ENCODE assay signal across 3 cellular contexts in genomic region chr7:32673275-32673983, GRCh38.
TF ChIP-seq lines count a peak whose summit lies in the region.

No MANE protein-coding gene starts in this region.

TF ChIP-seq in A549, 52 proteins besides CTCF, POLR2A, EP300 and RAD21 (continued from another document):
- TF ChIP-seq HMGXB4 (CRISPR knock-in tag; IDR thresholded peaks at IDR 0.05; ENCODE audit: borderline replicate concordance) (no peak), ELK1 (IDR thresholded peaks at IDR 0.05; ENCODE audit: low read depth, low read length) (no peak), RFX5 (IDR thresholded peaks at IDR 0.05) (no peak), RCOR1 (IDR thresholded peaks at IDR 0.05; ENCODE audit: low read depth, low read length) (no peak), PHF8 (IDR thresholded peaks at IDR 0.05; ENCODE audit: borderline replicate concordance, low read depth) (no peak), CHD2 (IDR thresholded peaks at IDR 0.05; ENCODE audit: low read length, partially characterized antibody) (no peak), REST (IDR thresholded peaks at IDR 0.05) (no peak), FOXS1 (CRISPR knock-in tag; IDR thresholded peaks at IDR 0.05) (no peak), KDM1A (IDR thresholded peaks at IDR 0.05; ENCODE audit: low read depth) (no peak), FOSL2 (IDR thresholded peaks at IDR 0.05) (no peak), FOSL2 (CRISPR knock-in tag; IDR thresholded peaks at IDR 0.05) (no peak), ZNF302 (CRISPR knock-in tag; IDR thresholded peaks at IDR 0.05) (no peak)

TF ChIP-seq in GM23338, 12 proteins besides CTCF, POLR2A, EP300 and RAD21 (continued from another document):
- TF ChIP-seq EZH2 (IDR thresholded peaks at IDR 0.05; ENCODE audit: low read depth, unreplicated experiment) = no peak
- no peak for TF ChIP-seq REST (IDR thresholded peaks at IDR 0.05; ENCODE audit: unreplicated experiment)
- no peak for TF ChIP-seq ZNF462 (CRISPR knock-in tag; IDR thresholded peaks at IDR 0.05)
- no peak for TF ChIP-seq ZNF331 (CRISPR knock-in tag; IDR thresholded peaks at IDR 0.05; ENCODE audit: low read depth)
- no peak for TF ChIP-seq STAT1 (IDR thresholded peaks at IDR 0.05; ENCODE audit: unreplicated experiment)

TF ChIP-seq in K562, 482 proteins besides CTCF, POLR2A, EP300 and RAD21 (continued from another document and continues in another):
- TF ChIP-seq ZNF764 (CRISPR knock-in tag; IDR thresholded peaks at IDR 0.05; ENCODE audit: low read depth) (no peak), FUS (optimal IDR thresholded peaks at IDR 0.05; ENCODE audit: low read depth, low read length) (no peak), ZNF277 (CRISPR knock-in tag; IDR thresholded peaks at IDR 0.05; ENCODE audit: borderline replicate concordance) (no peak), MXI1 (IDR thresholded peaks at IDR 0.05; ENCODE audit: low read depth, low read length) (no peak), CXXC5 (CRISPR knock-in tag; IDR thresholded peaks at IDR 0.05) (peak; percentile 42; the same call in 1 of the 2 replicates), ZFP30 (CRISPR knock-in tag; IDR thresholded peaks at IDR 0.05; ENCODE audit: borderline replicate concordance) (no peak), ATF3 (IDR thresholded peaks at IDR 0.05) (peak; percentile 57; the same call in 1 of the 2 replicates), ATF3 (CRISPR knock-in tag; conservative IDR thresholded peaks at IDR 0.05) (no peak), DNMT1 (IDR thresholded peaks at IDR 0.05) (no peak), ZNF23 (CRISPR knock-in tag; IDR thresholded peaks at IDR 0.05) (no peak), ZNF518B (CRISPR knock-in tag; IDR thresholded peaks at IDR 0.05) (no peak), IRF2 (CRISPR knock-in tag; IDR thresholded peaks at IDR 0.05) (no peak), ZBTB7A (IDR thresholded peaks at IDR 0.05; ENCODE audit: borderline replicate concordance, control insufficient read depth, low read depth, low read length) (no peak), BCL6 (CRISPR knock-in tag; IDR thresholded peaks at IDR 0.05) (0 out of 2 replicates have a peak, but pooled peaks have one; percentile 15), TRIM24 (IDR thresholded peaks at IDR 0.05) (peak in 1 of 2 experiments; percentile 46; a peak in 1 of 4 replicates), ZNF217 (CRISPR knock-in tag; IDR thresholded peaks at IDR 0.05) (no peak), TCF15 (CRISPR knock-in tag; IDR thresholded peaks at IDR 0.05) (no peak), RBBP5 (IDR thresholded peaks at IDR 0.05; ENCODE audit: borderline replicate concordance, insufficient read depth, low read length, poor library complexity, severe bottlenecking) (no peak), POLR2H (tag; IDR thresholded peaks at IDR 0.05; ENCODE audit: low read depth) (peak; percentile 36; the same call in 1 of the 2 replicates), NR0B1 (IDR thresholded peaks at IDR 0.05; ENCODE audit: partially characterized antibody) (no peak), ZNF408 (CRISPR knock-in tag; IDR thresholded peaks at IDR 0.05; ENCODE audit: low read depth) (no peak), NR1H2 (CRISPR knock-in tag; IDR thresholded peaks at IDR 0.05) (no peak), RAD51 (IDR thresholded peaks at IDR 0.05; ENCODE audit: borderline replicate concordance, low read depth) (no peak), ELK3 (CRISPR knock-in tag; IDR thresholded peaks at IDR 0.05) (no peak), CLOCK (CRISPR knock-in tag; IDR thresholded peaks at IDR 0.05; ENCODE audit: borderline replicate concordance) (no peak), MAFF (IDR thresholded peaks at IDR 0.05; ENCODE audit: low read length) (no peak), HMG20B (CRISPR knock-in tag; IDR thresholded peaks at IDR 0.05) (no peak), BRF1 (IDR thresholded peaks at IDR 0.05; ENCODE audit: borderline replicate concordance, extremely low read depth, insufficient read length) (no peak), TAF15 (IDR thresholded peaks at IDR 0.05; ENCODE audit: low read depth, low read length) (no peak), ZNF589 (CRISPR knock-in tag; IDR thresholded peaks at IDR 0.05; ENCODE audit: low read depth) (peak; percentile 95), TAF7 (tag; IDR thresholded peaks at IDR 0.05) (no peak), SMARCA4 (IDR thresholded peaks at IDR 0.05) (no peak), CHAMP1 (IDR thresholded peaks at IDR 0.05) (no peak), ZNF311 (CRISPR knock-in tag; IDR thresholded peaks at IDR 0.05) (no peak), AFF1 (IDR thresholded peaks at IDR 0.05; ENCODE audit: low read depth in 1 of 2, partially characterized antibody in 2 of 2) (peak in 1 of 2 experiments; percentile 6)
